In genomic region chr1:223740058-223740736, GRCh38 we compare ENCODE assay signal across 7 cellular contexts. TPM values are rescaled to one million over a fixed set of nuclear protein-coding genes. Genes with fewer than 3 reads are reported as not detected.
DNase-seq lines count a peak whose midpoint lies in the region; ATAC-seq, FAIRE-seq and TF ChIP-seq lines count a peak whose summit lies in the region.
"Not testable (repeated sequence)": the region's sequence is repeated elsewhere in the genome, so short reads cannot be mapped to it uniquely, and the experiment has no call there.

No MANE protein-coding gene starts in this region.

- H3K27ac ChIP-seq in HEK293 (ENCODE audit: extremely low read depth, low read depth, low read length); astrocyte (ENCODE audit: low read depth, low read length): not testable (repeated sequence)
- H3K27ac ChIP-seq in heart right ventricle (peak overlapping the region in 8 of 10 donors; percentile 33 to 71 (median 66)), mesenchymal stem cell (ENCODE audit: low read length, poor library complexity, severe bottlenecking) (peak overlapping the region; percentile 36), trophoblast cell (ENCODE audit: low read depth, low read length) (peak overlapping the region; percentile 79), thoracic aorta (peak overlapping the region; percentile 65 to 81)

- POLR2A ChIA-PET in HEK293 (lab: Yijun Ruan, JAX) = not testable (repeated sequence)

- not testable (repeated sequence) for H2AFZ ChIP-seq in astrocyte (ENCODE audit: low read depth, low read length); mesenchymal stem cell (ENCODE audit: low read depth, low read length); trophoblast cell (ENCODE audit: insufficient read depth, low read length, poor library complexity)

- H2BK12ac ChIP-seq in mesenchymal stem cell (ENCODE audit: low read length in 2 of 2) = not testable (repeated sequence)
- peak overlapping the region; percentile 90 for H2BK12ac ChIP-seq in trophoblast cell (ENCODE audit: low read length)

- H4K8ac ChIP-seq in mesenchymal stem cell (ENCODE audit: low read length) (peak overlapping the region; percentile 75), trophoblast cell (ENCODE audit: low read depth, low read length) (peak overlapping the region; percentile 6)

- H3K4me1 ChIP-seq in HEK293 (ENCODE audit: control insufficient read depth, insufficient read depth, low read length) (peaks cover 24% of the 10 kb centered on the region), astrocyte (ENCODE audit: insufficient read depth, low read length) (peaks cover 32% of the 10 kb centered on the region), heart right ventricle (peaks cover 22 to 89% (median 53%) of the 10 kb centered on the region in 9 donors), mesenchymal stem cell (ENCODE audit: control insufficient read depth, insufficient read depth, low read depth, low read length) (peaks cover 39% of the 10 kb centered on the region), trophoblast cell (ENCODE audit: control insufficient read depth in 1 of 2, insufficient read depth in 2 of 2, low read length in 2 of 2) (peaks cover 29 to 37% of the 10 kb centered on the region in 2 experiments), thoracic aorta (ENCODE audit: control insufficient read depth in 1 of 2, low read depth in 2 of 2) (peaks cover 25 to 60% of the 10 kb centered on the region in 2 donors)

- not testable (repeated sequence) for H3K23ac ChIP-seq in mesenchymal stem cell (ENCODE audit: low read length in 2 of 2); trophoblast cell (ENCODE audit: low read length)

- not testable (repeated sequence) for H2BK5ac ChIP-seq in mesenchymal stem cell (ENCODE audit: low read depth, low read length, poor library complexity, severe bottlenecking)
- peak overlapping the region; percentile 70 for H2BK5ac ChIP-seq in trophoblast cell (ENCODE audit: low read depth, low read length, poor library complexity)

- not testable (repeated sequence) for H2BK15ac ChIP-seq in mesenchymal stem cell (ENCODE audit: low read depth, poor library complexity, severe bottlenecking)

- H3K27me3 ChIP-seq in astrocyte (ENCODE audit: insufficient read depth, low read length); heart right ventricle; mesenchymal stem cell (ENCODE audit: control insufficient read depth in 1 of 2, insufficient read depth in 1 of 2, low read length in 2 of 2); trophoblast cell (ENCODE audit: insufficient read depth, low read length); thoracic aorta (replicated peaks; ENCODE audit: insufficient read depth): not testable (repeated sequence)

- H3K4me1 Mint-ChIP-seq in astrocyte (ENCODE audit: low read depth, unreplicated experiment) = peaks cover 33% of the 10 kb centered on the region
- peaks cover 22 to 23% of the 10 kb centered on the region in 2 donors for H3K4me1 Mint-ChIP-seq in effector memory CD8-positive, alpha-beta T cell (ENCODE audit: low read depth in 2 of 2)

- not testable (repeated sequence) for H3K9me3 Mint-ChIP-seq in astrocyte (ENCODE audit: unreplicated experiment); effector memory CD8-positive, alpha-beta T cell

- CTCF ChIA-PET in HEK293 (lab: Yijun Ruan, JAX) = interaction anchor here (5.9 kb wide), 1 partner anchor 10 kb away, joined by 37 read pairs; no protein-coding TSS in a partner anchor

- H3K4me2 ChIP-seq in astrocyte (ENCODE audit: low read length); mesenchymal stem cell (ENCODE audit: low read length, poor library complexity, severe bottlenecking); trophoblast cell (ENCODE audit: low read length): not testable (repeated sequence)

- not testable (repeated sequence) for H3K27ac Mint-ChIP-seq in astrocyte (ENCODE audit: unreplicated experiment)
- H3K27ac Mint-ChIP-seq in effector memory CD8-positive, alpha-beta T cell = peak overlapping the region; percentile 62 to 87

- not testable (repeated sequence) for H3K18ac ChIP-seq in mesenchymal stem cell (ENCODE audit: low read depth in 1 of 2, low read length in 2 of 2)
- peak overlapping the region; percentile 22 for H3K18ac ChIP-seq in trophoblast cell (ENCODE audit: low read length)

- H3K79me2 ChIP-seq in astrocyte (ENCODE audit: insufficient read depth, low read length) = peaks cover 86% of the 10 kb centered on the region
- H3K79me2 ChIP-seq in trophoblast cell (ENCODE audit: control insufficient read depth, insufficient read depth, low read length, poor library complexity) = not testable (repeated sequence)

- not testable (repeated sequence) for TF ChIP-seq CTCF in HEK293 (tag by site-specific recombination; IDR thresholded peaks at IDR 0.05); astrocyte (IDR thresholded peaks at IDR 0.05; ENCODE audit: insufficient read depth, low read depth, low read length); heart right ventricle (IDR thresholded peaks at IDR 0.05); thoracic aorta (IDR thresholded peaks at IDR 0.05)

- not testable (repeated sequence) for H4K12ac ChIP-seq in trophoblast cell (ENCODE audit: low read depth, low read length)

- H3K14ac ChIP-seq in mesenchymal stem cell (ENCODE audit: low read length in 2 of 2) = not testable (repeated sequence)
- H3K14ac ChIP-seq in trophoblast cell (ENCODE audit: low read length) = peak overlapping the region; percentile 24

- peaks cover 30% of the 10 kb centered on the region for H3K36me3 Mint-ChIP-seq in astrocyte (ENCODE audit: low read depth, unreplicated experiment)
- H3K36me3 Mint-ChIP-seq in effector memory CD8-positive, alpha-beta T cell (ENCODE audit: insufficient read depth) = peaks cover 40% of the 10 kb centered on the region

- H2AK5ac ChIP-seq in mesenchymal stem cell (ENCODE audit: low read length, severe bottlenecking) = peak overlapping the region; percentile 3
- H2AK5ac ChIP-seq in trophoblast cell (ENCODE audit: low read length) = not testable (repeated sequence)

- WGBS in heart right ventricle, 2 donors = 75 to 83% methylated on average over 9 of the region's 9 CpGs
- WGBS in mesenchymal stem cell = 82% methylated on average over 9 of the region's 9 CpGs
- WGBS in trophoblast cell (ENCODE audit: extremely low coverage, insufficient coverage, insufficient read length) = no CpG with 5 or more reads among the region's 9 CpGs

- not testable (repeated sequence) for DNase-seq in astrocyte (ENCODE audit: low read depth); effector memory CD8-positive, alpha-beta T cell; heart right ventricle; mesenchymal stem cell; thoracic aorta (ENCODE audit: low spot score)
- DNase-seq in trophoblast cell = peak in 1 of 2 donors; percentile 29

- H3K79me1 ChIP-seq in mesenchymal stem cell (replicated peaks; ENCODE audit: low read length, poor library complexity, severe bottlenecking) (peaks cover 11% of the 10 kb centered on the region), trophoblast cell (ENCODE audit: low read length) (peaks cover 18% of the 10 kb centered on the region)

- ATAC-seq in effector memory CD8-positive, alpha-beta T cell (replicated peaks); heart right ventricle; thoracic aorta (ENCODE audit: insufficient number of reproducible peaks, low FRiP score, low read depth): not testable (repeated sequence)

- H3K36me3 ChIP-seq in HEK293 (ENCODE audit: control insufficient read depth in 2 of 2, insufficient read depth in 1 of 2, low read length in 2 of 2) = peaks cover 7 to 20% of the 10 kb centered on the region in 2 experiments
- peaks cover 22% of the 10 kb centered on the region for H3K36me3 ChIP-seq in astrocyte (ENCODE audit: insufficient read depth, low read length)
- peaks cover 0 to 33% (median 8%) of the 10 kb centered on the region in 9 donors for H3K36me3 ChIP-seq in heart right ventricle
- peaks cover 41 to 68% of the 10 kb centered on the region in 2 experiments for H3K36me3 ChIP-seq in mesenchymal stem cell (ENCODE audit: control insufficient read depth in 1 of 2, insufficient read depth in 2 of 2, low read depth in 1 of 2, low read length in 2 of 2)
- peaks cover 37 to 42% of the 10 kb centered on the region in 2 experiments for H3K36me3 ChIP-seq in trophoblast cell (ENCODE audit: control insufficient read depth in 1 of 2, insufficient read depth in 2 of 2, low read length in 2 of 2)
- peaks cover 12% of the 10 kb centered on the region for H3K36me3 ChIP-seq in thoracic aorta

- H4K91ac ChIP-seq in mesenchymal stem cell (ENCODE audit: low read length) = not testable (repeated sequence)
- H4K91ac ChIP-seq in trophoblast cell (ENCODE audit: low read depth, low read length) = peak overlapping the region; percentile 81

- peaks cover 70% of the 10 kb centered on the region for H4K20me1 ChIP-seq in astrocyte (ENCODE audit: insufficient read depth, low read length)

- FAIRE-seq in astrocyte (lab: Jason Lieb, UNC) = not testable (repeated sequence)

- H2BK120ac ChIP-seq in mesenchymal stem cell (ENCODE audit: low read depth, low read length) = not testable (repeated sequence)
- peak overlapping the region; percentile 77 for H2BK120ac ChIP-seq in trophoblast cell (ENCODE audit: insufficient read depth, low read length, poor library complexity)

- not testable (repeated sequence) for H3K9ac ChIP-seq in astrocyte (ENCODE audit: low read length); trophoblast cell (ENCODE audit: low read length)
- H3K9ac ChIP-seq in mesenchymal stem cell (ENCODE audit: low read length) = peak overlapping the region; percentile 37

- H3K9me3 ChIP-seq in HEK293 (ENCODE audit: control insufficient read depth, insufficient read depth, low read depth, low read length); astrocyte (ENCODE audit: insufficient read depth, low read depth, low read length); heart right ventricle; mesenchymal stem cell (ENCODE audit: control insufficient read depth, low read length); trophoblast cell (ENCODE audit: insufficient read depth, low read depth, low read length); thoracic aorta: not testable (repeated sequence)

- not testable (repeated sequence) for H3K27me3 Mint-ChIP-seq in astrocyte (ENCODE audit: low read depth, unreplicated experiment); effector memory CD8-positive, alpha-beta T cell

- H3K4ac ChIP-seq in mesenchymal stem cell (ENCODE audit: low read depth in 1 of 2, low read length in 2 of 2); trophoblast cell (ENCODE audit: low read depth, low read length): not testable (repeated sequence)

- peak overlapping the region; percentile 8 for H3K4me3 Mint-ChIP-seq in astrocyte (ENCODE audit: unreplicated experiment)
- not testable (repeated sequence) for H3K4me3 Mint-ChIP-seq in effector memory CD8-positive, alpha-beta T cell

- intact Hi-C loops in heart right ventricle (cut with DNase I) = not testable (repeated sequence)

- H3K4me3 ChIP-seq in HEK293 (ENCODE audit: low read depth, low read length); astrocyte (ENCODE audit: insufficient read depth, low read depth, low read length); heart right ventricle; mesenchymal stem cell (ENCODE audit: insufficient read depth in 1 of 2, low read depth in 1 of 2, low read length in 2 of 2); trophoblast cell (ENCODE audit: low read depth, low read length); thoracic aorta: not testable (repeated sequence)

RNA-seq across cellular contexts. Expression of gene CAPN2, which starts 27.9 kb away (rescaled TPM):
- total RNA-seq in astrocyte (340 and 391 TPM in 2 replicates), heart right ventricle (100 to 1,000 TPM in 1 of 10 donors, 10 to 100 TPM in 9; 65.6 to 104 (median 77.6) TPM), thoracic aorta (100 to 1,000 TPM; 235 to 258 TPM)
- 100 to 1,000 TPM in 1 of 2 donors, 10 to 100 TPM in 1; 62.4 to 107 TPM for polyA plus RNA-seq in heart right ventricle
- polyA plus RNA-seq in mesenchymal stem cell (2013, experiment 1 of 2) = 247 TPM
- 249 TPM for polyA plus RNA-seq in mesenchymal stem cell (2013, experiment 2 of 2)
- 161 and 169 TPM in 2 replicates for polyA plus RNA-seq in trophoblast cell (2013)
